In genomic region chr19:19386373-19386869, GRCh38 we compare ENCODE assay signal across 8 cellular contexts. TPM values are rescaled to one million over a fixed set of nuclear protein-coding genes. Genes with fewer than 3 reads are reported as not detected.
DNase-seq lines count a peak whose midpoint lies in the region; ATAC-seq, FAIRE-seq and TF ChIP-seq lines count a peak whose summit lies in the region.

No MANE protein-coding gene starts in this region.

- H3K4me3 Mint-ChIP-seq in IgD-negative memory B cell = peak overlapping the region; percentile 83 to 99 (median 92)

- DNase-seq in A549 (ENCODE audit: low read depth in 1 of 2, low spot score in 1 of 2) (no peak), astrocyte of the cerebellum (ENCODE audit: low read depth) (no peak), mesendoderm (no peak), urothelium cell line (ENCODE audit: low spot score) (no peak), iPS-NIHi11 (ENCODE audit: low spot score) (no peak)

- peak overlapping the region; percentile 80 for H3K4me3 ChIP-seq in A549
- H3K4me3 ChIP-seq in astrocyte of the cerebellum (ENCODE audit: low read depth, low read length) = peak overlapping the region; percentile 78
- H3K4me3 ChIP-seq in mesendoderm (ENCODE audit: low read length) = peak overlapping the region; percentile 91

- FAIRE-seq in A549 (lab: Jason Lieb, UNC) (no peak), urothelium cell line (lab: Jason Lieb, UNC) (no peak)

- TF ChIP-seq CTCF in A549 (IDR thresholded peaks at IDR 0.05) (no peak), astrocyte of the cerebellum (IDR thresholded peaks at IDR 0.05; ENCODE audit: low read depth, low read length, missing control alignments) (peak; percentile 35)

- H3K36me3 Mint-ChIP-seq in IgD-negative memory B cell = no peaks in the 10 kb centered on the region

- TF ChIP-seq RAD21 in A549 (conservative IDR thresholded peaks at IDR 0.05 in 1 of 2, IDR thresholded peaks at IDR 0.05 in 1 of 2) = no peak

- WGBS in A549 (ENCODE audit: missing lambda C conversion rate) = 13% methylated on average over 12 of the region's 14 CpGs
- WGBS in mesendoderm (ENCODE audit: extremely low coverage, insufficient coverage, low lambda C conversion rate) = no CpG with 5 or more reads among the region's 14 CpGs

- H3K4me2 ChIP-seq in A549 = peak overlapping the region; percentile 97
- H3K4me2 ChIP-seq in mesendoderm (ENCODE audit: low read length) = peak overlapping the region; percentile 85

- H3K23ac ChIP-seq in mesendoderm (ENCODE audit: low read length) = no peak overlapping the region

- peaks cover 18% of the 10 kb centered on the region for H3K79me1 ChIP-seq in mesendoderm (ENCODE audit: low read length)

- no peak overlapping the region for H2BK120ac ChIP-seq in mesendoderm (ENCODE audit: low read depth, low read length)

- peak overlapping the region; percentile 62 for H3K18ac ChIP-seq in mesendoderm (ENCODE audit: low read length)

- no peaks in the 10 kb centered on the region for H3K9me3 ChIP-seq in A549

- H3K27me3 Mint-ChIP-seq in IgD-negative memory B cell = no peaks in the 10 kb centered on the region

- POLR2A ChIA-PET in A549 (lab: Yijun Ruan, JAX) = no interaction called here

- H3K4me1 ChIP-seq in A549 = peaks cover 10% of the 10 kb centered on the region; the same call in 1 of the 3 replicates
- peaks cover 3% of the 10 kb centered on the region for H3K4me1 ChIP-seq in mesendoderm (ENCODE audit: control insufficient read depth, low read depth, low read length)

- CTCF ChIA-PET in A549 (lab: Yijun Ruan, JAX) = no interaction called here

- peaks cover 2% of the 10 kb centered on the region for H3K36me3 ChIP-seq in mesendoderm (ENCODE audit: control insufficient read depth, insufficient read depth, low read length)

- no peak overlapping the region for H2AK5ac ChIP-seq in mesendoderm (ENCODE audit: low read length)

- peak overlapping the region; percentile 3 for H4K8ac ChIP-seq in mesendoderm (ENCODE audit: low read depth, low read length)

- H3K4me1 Mint-ChIP-seq in IgD-negative memory B cell = peaks cover 20 to 31% (median 24%) of the 10 kb centered on the region in 3 donors

- H3K79me2 ChIP-seq in mesendoderm (ENCODE audit: control insufficient read depth, insufficient read depth, low read length) = peaks cover 28% of the 10 kb centered on the region

- no peak for TF ChIP-seq EP300 in A549 (IDR thresholded peaks at IDR 0.05)

- peak overlapping the region; percentile 96 for H3K56ac ChIP-seq in mesendoderm (ENCODE audit: low read length)

- peak overlapping the region; percentile 58 for H3K4ac ChIP-seq in mesendoderm (ENCODE audit: low read depth, low read length)

- H4K5ac ChIP-seq in mesendoderm (ENCODE audit: low read length) = no peak overlapping the region

- ATAC-seq in A549 (no peak), HG02763 (IDR thresholded peaks at IDR 0.05; ENCODE audit: unreplicated experiment) (no peak), GM21619 (IDR thresholded peaks at IDR 0.05; ENCODE audit: unreplicated experiment) (no peak)

- peak overlapping the region; percentile 91 for H3K9ac ChIP-seq in mesendoderm (ENCODE audit: low read length)

- in situ Hi-C loops in astrocyte of the cerebellum (cut with HindIII; ENCODE audit: low sequenced_read_pairs) = no loop called here

- no peaks in the 10 kb centered on the region for H3K27me3 ChIP-seq in mesendoderm (ENCODE audit: insufficient read depth, low read length, poor library complexity)

- no peak overlapping the region for H2BK15ac ChIP-seq in mesendoderm (replicated peaks; ENCODE audit: low read depth)

- H3K27ac ChIP-seq in A549 (peak overlapping the region; percentile 85 to 98), mesendoderm (ENCODE audit: low read depth, low read length) (peak overlapping the region; percentile 97)

- H3K27ac Mint-ChIP-seq in IgD-negative memory B cell = peak overlapping the region; percentile 86 to 99 (median 99)

- H2BK5ac ChIP-seq in mesendoderm (ENCODE audit: low read length) = peak overlapping the region; percentile 7

- TF ChIP-seq POLR2A in A549 (IDR thresholded peaks at IDR 0.05; ENCODE audit: low read length) = no peak

- H3K9me3 Mint-ChIP-seq in IgD-negative memory B cell = no peaks in the 10 kb centered on the region

TF ChIP-seq in A549, 52 proteins besides CTCF, POLR2A, EP300 and RAD21:
- TF ChIP-seq, protein P1, sequence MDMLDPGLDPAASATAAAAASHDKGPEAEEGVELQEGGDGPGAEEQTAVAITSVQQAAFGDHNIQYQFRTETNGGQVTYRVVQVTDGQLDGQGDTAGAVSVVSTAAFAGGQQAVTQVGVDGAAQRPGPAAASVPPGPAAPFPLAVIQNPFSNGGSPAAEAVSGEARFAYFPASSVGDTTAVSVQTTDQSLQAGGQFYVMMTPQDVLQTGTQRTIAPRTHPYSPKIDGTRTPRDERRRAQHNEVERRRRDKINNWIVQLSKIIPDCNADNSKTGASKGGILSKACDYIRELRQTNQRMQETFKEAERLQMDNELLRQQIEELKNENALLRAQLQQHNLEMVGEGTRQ (IDR thresholded peaks at IDR 0.05) = no peak
- no peak for TF ChIP-seq NR3C1 (IDR thresholded peaks at IDR 0.05)
- TF ChIP-seq CBX8 (IDR thresholded peaks at IDR 0.05) = no peak
- TF ChIP-seq HOXA7 (CRISPR knock-in tag; IDR thresholded peaks at IDR 0.05) = no peak
- TF ChIP-seq FOXS1 (CRISPR knock-in tag; IDR thresholded peaks at IDR 0.05) = no peak
- TF ChIP-seq PBX3 (IDR thresholded peaks at IDR 0.05) = no peak
- TF ChIP-seq HOXB5 (CRISPR knock-in tag; IDR thresholded peaks at IDR 0.05) = no peak

RNA-seq across cellular contexts. Expression of gene GATAD2A, which starts 19.1 kb away (rescaled TPM):
- polyA plus RNA-seq in A549 (2011; rRNA removed) (12.5 and 25.2 TPM in 2 replicates), A549 (2017; fragmentation: RNase III; extraction: RNeasy Plus Mini Kit Qiagen cat#74134 plus additional on column Dnase treatment) (28.4 to 29.3 TPM (median 28.9 TPM) in 3 replicates), IgD-negative memory B cell (16.6 TPM)
- 29.4 and 31.6 TPM in 2 replicates for polyA plus RNA-seq in A549 (2012; cell fraction: cytosol; rRNA removed)
- 31.3 and 36.8 TPM in 2 replicates for polyA plus RNA-seq in A549 (2012; cell fraction: nucleus; rRNA removed)
- 11.7 and 12.7 TPM in 2 replicates for polyA minus RNA-seq in A549 (2011; rRNA and poly(A)+ RNA removed)
- 125 TPM for polyA plus RNA-seq in mesendoderm (2013, experiment 1 of 2)
- 121 TPM for polyA plus RNA-seq in mesendoderm (2013, experiment 2 of 2)
